ENCODE assay signal across 10 cellular contexts in genomic region chr17:55496094-55496881, GRCh38. TPM values are rescaled to one million over a fixed set of nuclear protein-coding genes. Genes with fewer than 3 reads are reported as not detected.
DNase-seq lines count a peak whose midpoint lies in the region; ATAC-seq and TF ChIP-seq lines count a peak whose summit lies in the region.
"Had no signal": no experiment of that assay in that cellular context is flagged by ENCODE, and none has a peak within 500 bp of the region (broad histone marks: within the 10 kb centered on the region; RNA-seq: fewer than 3 reads in every experiment).

No MANE protein-coding gene starts in this region.

- peak; percentile 65 for ATAC-seq in RWPE2 (ENCODE audit: low read depth)
- ATAC-seq in sciatic nerve, result peak; percentile 94
- ATAC-seq in GM19035 (IDR thresholded peaks at IDR 0.05; ENCODE audit: unreplicated experiment), result no peak

- DNase-seq in GM12865 (ENCODE audit: low read depth) (peak; percentile 17), RWPE2 (ENCODE audit: low spot score) (no peak), fibroblast of villous mesenchyme (ENCODE audit: low read depth) (peak; percentile 97), sciatic nerve (ENCODE audit: low spot score) (no peak), cerebellar nuclear complex (lab: John Stamatoyannopoulos, UW) (no peak), COR-L47 (lab: John Stamatoyannopoulos, UW) (no peak)
- no peak for DNase-seq in effector CD8-positive, alpha-beta T cell (lab: John Stamatoyannopoulos, UW)
- DNase-seq: naive B cell had no signal

- H3K4me3 ChIP-seq in GM12865 (ENCODE audit: low read depth, low read length) (no peak overlapping the region), RWPE2 (ENCODE audit: severe bottlenecking) (no peak overlapping the region), fibroblast of villous mesenchyme (ENCODE audit: low read depth, low read length) (no peak overlapping the region)

- H3K4me1 ChIP-seq in RWPE2 (ENCODE audit: insufficient read depth, poor library complexity, severe bottlenecking), result peaks cover 12% of the 10 kb centered on the region

- no peak overlapping the region for H3K27ac ChIP-seq in RWPE2 (ENCODE audit: poor library complexity, severe bottlenecking)

- no peaks in the 10 kb centered on the region for H3K27me3 ChIP-seq in RWPE2 (ENCODE audit: insufficient read depth, poor library complexity, severe bottlenecking)

- intact Hi-C loops in sciatic nerve (cut with DNase I), result no loop called here

- H3K36me3 ChIP-seq in RWPE2 (ENCODE audit: low read depth), result no peaks in the 10 kb centered on the region

- H3K9me3 ChIP-seq in RWPE2 (ENCODE audit: severe bottlenecking), result no peaks in the 10 kb centered on the region

- TF ChIP-seq CTCF in GM12865 (IDR thresholded peaks at IDR 0.05; ENCODE audit: insufficient read depth, low read depth, low read length, missing control alignments) (no peak), RWPE2 (IDR thresholded peaks at IDR 0.05; ENCODE audit: poor library complexity, severe bottlenecking) (no peak), fibroblast of villous mesenchyme (IDR thresholded peaks at IDR 0.05; ENCODE audit: insufficient read depth, low read depth, low read length) (no peak)

RNA-seq across cellular contexts. Expression of gene SMIM36, which starts 15.0 kb away (rescaled TPM):
- not detected in 2 replicates for total RNA-seq in fibroblast of villous mesenchyme
- total RNA-seq in sciatic nerve, result not detected
- total RNA-seq: NCI-H460 had no signal

Comparison
In these comparisons a context has a peak if more than half of its experiments do, and no peak if none do; other contexts are left out.
1. DNase-seq: peak in GM12865 (single experiment) and fibroblast of villous mesenchyme (single experiment); none in RWPE2 (single experiment), sciatic nerve (single experiment), effector CD8-positive, alpha-beta T cell (single experiment), cerebellar nuclear complex (0 of 2) and COR-L47 (single experiment).